Comparison of ENCODE assay signal across 1 cellular context in the genomic region with DNA sequence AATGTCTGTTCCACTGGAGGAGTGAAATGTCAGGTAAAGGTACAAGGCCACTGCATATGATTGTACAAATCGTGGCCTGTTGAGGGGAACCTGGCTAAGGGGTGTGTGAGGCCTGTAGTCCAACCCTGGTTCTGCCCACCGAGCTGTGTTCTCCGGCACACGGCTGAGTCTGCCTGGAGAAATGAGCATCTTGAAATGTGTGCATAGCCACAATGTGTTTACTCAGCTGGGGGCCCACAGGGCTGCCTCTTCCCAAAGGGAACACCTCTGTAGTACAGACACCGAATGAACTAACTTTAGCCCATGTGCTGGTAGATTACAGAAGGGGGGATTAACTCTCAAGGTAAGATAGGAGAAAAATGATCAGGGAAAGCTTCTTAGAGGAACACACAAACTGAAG.
TF ChIP-seq lines count a peak whose summit lies in the region.

No MANE protein-coding gene starts in this region.

TF ChIP-seq in HepG2, 621 proteins besides CTCF, POLR2A, EP300 and RAD21 (continued from another document and continues in another):
- TF ChIP-seq, protein P1, sequence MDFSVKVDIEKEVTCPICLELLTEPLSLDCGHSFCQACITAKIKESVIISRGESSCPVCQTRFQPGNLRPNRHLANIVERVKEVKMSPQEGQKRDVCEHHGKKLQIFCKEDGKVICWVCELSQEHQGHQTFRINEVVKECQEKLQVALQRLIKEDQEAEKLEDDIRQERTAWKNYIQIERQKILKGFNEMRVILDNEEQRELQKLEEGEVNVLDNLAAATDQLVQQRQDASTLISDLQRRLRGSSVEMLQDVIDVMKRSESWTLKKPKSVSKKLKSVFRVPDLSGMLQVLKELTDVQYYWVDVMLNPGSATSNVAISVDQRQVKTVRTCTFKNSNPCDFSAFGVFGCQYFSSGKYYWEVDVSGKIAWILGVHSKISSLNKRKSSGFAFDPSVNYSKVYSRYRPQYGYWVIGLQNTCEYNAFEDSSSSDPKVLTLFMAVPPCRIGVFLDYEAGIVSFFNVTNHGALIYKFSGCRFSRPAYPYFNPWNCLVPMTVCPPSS (IDR thresholded peaks at IDR 0.05), result no peak
- TF ChIP-seq AHDC1 (CRISPR knock-in tag; IDR thresholded peaks at IDR 0.05; ENCODE audit: borderline replicate concordance) (0 out of 2 replicates have a peak, but pooled peaks have one; percentile 14), GABPA (IDR thresholded peaks at IDR 0.05; ENCODE audit: low read depth, low read length) (no peak), GABPA (CRISPR knock-in tag; IDR thresholded peaks at IDR 0.05; ENCODE audit: low read depth) (no peak), MIXL1 (CRISPR knock-in tag; IDR thresholded peaks at IDR 0.05) (no peak), JDP2 (CRISPR knock-in tag; IDR thresholded peaks at IDR 0.05; ENCODE audit: borderline replicate concordance) (no peak), PITX1 (CRISPR knock-in tag; IDR thresholded peaks at IDR 0.05) (peak; percentile 58; the same call in 1 of the 2 replicates), ASH2L (IDR thresholded peaks at IDR 0.05; ENCODE audit: insufficient read length, low read depth, low read length) (no peak), ZNF616 (CRISPR knock-in tag; IDR thresholded peaks at IDR 0.05; ENCODE audit: low read depth) (no peak), AGO2 (optimal IDR thresholded peaks at IDR 0.05; ENCODE audit: low read depth, low read length) (no peak), ZBTB7A (CRISPR knock-in tag; IDR thresholded peaks at IDR 0.05) (no peak), HNF4A (CRISPR knock-in tag; IDR thresholded peaks at IDR 0.05) (peak; percentile 39), ZNF709 (CRISPR knock-in tag; IDR thresholded peaks at IDR 0.05) (no peak), ZKSCAN8 (CRISPR knock-in tag; IDR thresholded peaks at IDR 0.05; ENCODE audit: borderline replicate concordance) (no peak), KDM1A (CRISPR knock-in tag; IDR thresholded peaks at IDR 0.05) (0 out of 2 replicates have a peak, but pooled peaks have one; percentile 10), ADNP (CRISPR knock-in tag; IDR thresholded peaks at IDR 0.05) (no peak), U2AF2 (IDR thresholded peaks at IDR 0.05; ENCODE audit: low read depth, low read length) (no peak), KDM2A (CRISPR knock-in tag; IDR thresholded peaks at IDR 0.05; ENCODE audit: borderline replicate concordance, low read depth) (no peak), CEBPG (CRISPR knock-in tag; IDR thresholded peaks at IDR 0.05) (no peak), ZNF687 (CRISPR knock-in tag; IDR thresholded peaks at IDR 0.05) (peak; percentile 43), ARNT (IDR thresholded peaks at IDR 0.05) (no peak), ZFP62 (CRISPR knock-in tag; IDR thresholded peaks at IDR 0.05) (no peak), ZEB1 (IDR thresholded peaks at IDR 0.05; ENCODE audit: insufficient replicate concordance, low read depth) (no peak), HNRNPH1 (optimal IDR thresholded peaks at IDR 0.05; ENCODE audit: low read depth, low read length) (no peak), NR2C2 (CRISPR knock-in tag; IDR thresholded peaks at IDR 0.05; ENCODE audit: borderline replicate concordance) (no peak; the same call in 1 of the 2 replicates), ZNF549 (CRISPR knock-in tag; IDR thresholded peaks at IDR 0.05) (no peak), HDAC2 (CRISPR knock-in tag; IDR thresholded peaks at IDR 0.05) (no peak), ETV6 (CRISPR knock-in tag; conservative IDR thresholded peaks at IDR 0.05) (no peak), ZNF781 (CRISPR knock-in tag; IDR thresholded peaks at IDR 0.05; ENCODE audit: borderline replicate concordance, not compliant biosample characterization) (no peak), RBFOX2 (IDR thresholded peaks at IDR 0.05; ENCODE audit: low read depth, low read length) (no peak), ZBTB1 (CRISPR knock-in tag; IDR thresholded peaks at IDR 0.05; ENCODE audit: borderline replicate concordance) (no peak), RAD51 (IDR thresholded peaks at IDR 0.05; ENCODE audit: borderline replicate concordance) (no peak), TCF12 (IDR thresholded peaks at IDR 0.05) (no peak), TCF12 (CRISPR knock-in tag; IDR thresholded peaks at IDR 0.05) (no peak), ZFP36 (IDR thresholded peaks at IDR 0.05; ENCODE audit: borderline replicate concordance, low read depth, low read length, partially characterized antibody) (no peak), CBX1 (IDR thresholded peaks at IDR 0.05; ENCODE audit: low read depth) (no peak), FOXA3 (CRISPR knock-in tag; IDR thresholded peaks at IDR 0.05) (peak; percentile 80; the same call in 1 of the 2 replicates), ZNF747 (CRISPR knock-in tag; IDR thresholded peaks at IDR 0.05; ENCODE audit: borderline replicate concordance) (no peak), CENPT (CRISPR knock-in tag; IDR thresholded peaks at IDR 0.05; ENCODE audit: low read depth) (no peak)
- TF ChIP-seq, protein P2, sequence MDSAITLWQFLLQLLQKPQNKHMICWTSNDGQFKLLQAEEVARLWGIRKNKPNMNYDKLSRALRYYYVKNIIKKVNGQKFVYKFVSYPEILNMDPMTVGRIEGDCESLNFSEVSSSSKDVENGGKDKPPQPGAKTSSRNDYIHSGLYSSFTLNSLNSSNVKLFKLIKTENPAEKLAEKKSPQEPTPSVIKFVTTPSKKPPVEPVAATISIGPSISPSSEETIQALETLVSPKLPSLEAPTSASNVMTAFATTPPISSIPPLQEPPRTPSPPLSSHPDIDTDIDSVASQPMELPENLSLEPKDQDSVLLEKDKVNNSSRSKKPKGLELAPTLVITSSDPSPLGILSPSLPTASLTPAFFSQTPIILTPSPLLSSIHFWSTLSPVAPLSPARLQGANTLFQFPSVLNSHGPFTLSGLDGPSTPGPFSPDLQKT (CRISPR knock-in tag; IDR thresholded peaks at IDR 0.05; ENCODE audit: borderline replicate concordance), result no peak
- TF ChIP-seq, protein P3, sequence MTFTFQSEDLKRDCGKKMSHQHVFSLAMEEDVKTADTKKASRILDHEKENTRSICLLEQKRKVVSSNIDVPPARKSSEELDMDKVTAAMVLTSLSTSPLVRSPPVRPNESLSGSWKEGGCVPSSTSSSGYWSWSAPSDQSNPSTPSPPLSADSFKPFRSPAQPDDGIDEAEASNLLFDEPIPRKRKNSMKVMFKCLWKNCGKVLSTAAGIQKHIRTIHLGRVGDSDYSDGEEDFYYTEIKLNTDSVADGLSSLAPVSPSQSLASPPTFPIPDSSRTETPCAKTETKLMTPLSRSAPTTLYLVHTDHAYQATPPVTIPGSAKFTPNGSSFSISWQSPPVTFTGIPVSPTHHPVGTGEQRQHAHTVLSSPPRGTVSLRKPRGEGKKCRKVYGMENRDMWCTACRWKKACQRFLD (CRISPR knock-in tag; IDR thresholded peaks at IDR 0.05; ENCODE audit: borderline replicate concordance), result no peak
- TF ChIP-seq, protein P4, sequence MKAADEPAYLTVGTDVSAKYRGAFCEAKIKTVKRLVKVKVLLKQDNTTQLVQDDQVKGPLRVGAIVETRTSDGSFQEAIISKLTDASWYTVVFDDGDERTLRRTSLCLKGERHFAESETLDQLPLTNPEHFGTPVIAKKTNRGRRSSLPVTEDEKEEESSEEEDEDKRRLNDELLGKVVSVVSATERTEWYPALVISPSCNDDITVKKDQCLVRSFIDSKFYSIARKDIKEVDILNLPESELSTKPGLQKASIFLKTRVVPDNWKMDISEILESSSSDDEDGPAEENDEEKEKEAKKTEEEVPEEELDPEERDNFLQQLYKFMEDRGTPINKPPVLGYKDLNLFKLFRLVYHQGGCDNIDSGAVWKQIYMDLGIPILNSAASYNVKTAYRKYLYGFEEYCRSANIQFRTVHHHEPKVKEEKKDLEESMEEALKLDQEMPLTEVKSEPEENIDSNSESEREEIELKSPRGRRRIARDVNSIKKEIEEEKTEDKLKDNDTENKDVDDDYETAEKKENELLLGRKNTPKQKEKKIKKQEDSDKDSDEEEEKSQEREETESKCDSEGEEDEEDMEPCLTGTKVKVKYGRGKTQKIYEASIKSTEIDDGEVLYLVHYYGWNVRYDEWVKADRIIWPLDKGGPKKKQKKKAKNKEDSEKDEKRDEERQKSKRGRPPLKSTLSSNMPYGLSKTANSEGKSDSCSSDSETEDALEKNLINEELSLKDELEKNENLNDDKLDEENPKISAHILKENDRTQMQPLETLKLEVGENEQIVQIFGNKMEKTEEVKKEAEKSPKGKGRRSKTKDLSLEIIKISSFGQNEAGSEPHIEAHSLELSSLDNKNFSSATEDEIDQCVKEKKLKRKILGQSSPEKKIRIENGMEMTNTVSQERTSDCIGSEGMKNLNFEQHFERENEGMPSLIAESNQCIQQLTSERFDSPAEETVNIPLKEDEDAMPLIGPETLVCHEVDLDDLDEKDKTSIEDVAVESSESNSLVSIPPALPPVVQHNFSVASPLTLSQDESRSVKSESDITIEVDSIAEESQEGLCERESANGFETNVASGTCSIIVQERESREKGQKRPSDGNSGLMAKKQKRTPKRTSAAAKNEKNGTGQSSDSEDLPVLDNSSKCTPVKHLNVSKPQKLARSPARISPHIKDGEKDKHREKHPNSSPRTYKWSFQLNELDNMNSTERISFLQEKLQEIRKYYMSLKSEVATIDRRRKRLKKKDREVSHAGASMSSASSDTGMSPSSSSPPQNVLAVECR (CRISPR knock-in tag; IDR thresholded peaks at IDR 0.05; ENCODE audit: borderline replicate concordance), result peak; percentile 74
- TF ChIP-seq, protein P5, sequence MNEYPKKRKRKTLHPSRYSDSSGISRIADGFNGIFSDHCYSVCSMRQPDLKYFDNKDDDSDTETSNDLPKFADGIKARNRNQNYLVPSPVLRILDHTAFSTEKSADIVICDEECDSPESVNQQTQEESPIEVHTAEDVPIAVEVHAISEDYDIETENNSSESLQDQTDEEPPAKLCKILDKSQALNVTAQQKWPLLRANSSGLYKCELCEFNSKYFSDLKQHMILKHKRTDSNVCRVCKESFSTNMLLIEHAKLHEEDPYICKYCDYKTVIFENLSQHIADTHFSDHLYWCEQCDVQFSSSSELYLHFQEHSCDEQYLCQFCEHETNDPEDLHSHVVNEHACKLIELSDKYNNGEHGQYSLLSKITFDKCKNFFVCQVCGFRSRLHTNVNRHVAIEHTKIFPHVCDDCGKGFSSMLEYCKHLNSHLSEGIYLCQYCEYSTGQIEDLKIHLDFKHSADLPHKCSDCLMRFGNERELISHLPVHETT (CRISPR knock-in tag; conservative IDR thresholded peaks at IDR 0.05), result no peak
